ENCODE assay signal across 1 cellular context in genomic region chr12:116918464-116918863, GRCh38.
A peak's percentile ranks its signal among the peaks of the same experiment; 100 is the strongest.
TF ChIP-seq lines count a peak whose summit lies in the region.

No MANE protein-coding gene starts in this region.

TF ChIP-seq in H1, 55 proteins besides CTCF, POLR2A, EP300 and RAD21:
- TF ChIP-seq RBBP5 (IDR thresholded peaks at IDR 0.05; ENCODE audit: borderline replicate concordance, low read depth, low read length) (no peak), CREB1 (IDR thresholded peaks at IDR 0.05) (no peak), HDAC6 (IDR thresholded peaks at IDR 0.05; ENCODE audit: low read depth, low read length) (no peak), KDM1A (IDR thresholded peaks at IDR 0.05; ENCODE audit: borderline replicate concordance, low read length) (no peak), BRCA1 (IDR thresholded peaks at IDR 0.05; ENCODE audit: low read depth, low read length) (no peak), SP1 (IDR thresholded peaks at IDR 0.05; ENCODE audit: low read depth, low read length) (no peak), BCL11A (IDR thresholded peaks at IDR 0.05; ENCODE audit: low read depth in 2 of 2, low read length in 2 of 2) (no peak), KDM5A (IDR thresholded peaks at IDR 0.05; ENCODE audit: low read length) (no peak), RXRA (IDR thresholded peaks at IDR 0.05; ENCODE audit: insufficient read depth, low read depth, low read length) (no peak), SAP30 (IDR thresholded peaks at IDR 0.05; ENCODE audit: insufficient read depth, insufficient replicate concordance, low read length) (no peak), SP2 (IDR thresholded peaks at IDR 0.05; ENCODE audit: low read length) (no peak), RFX5 (IDR thresholded peaks at IDR 0.05; ENCODE audit: borderline replicate concordance, low read depth, low read length) (peak; percentile 28; the same call in 1 of the 2 replicates), FOSL1 (IDR thresholded peaks at IDR 0.05; ENCODE audit: insufficient read depth, low read depth, low read length) (no peak)
- TF ChIP-seq, protein P1, sequence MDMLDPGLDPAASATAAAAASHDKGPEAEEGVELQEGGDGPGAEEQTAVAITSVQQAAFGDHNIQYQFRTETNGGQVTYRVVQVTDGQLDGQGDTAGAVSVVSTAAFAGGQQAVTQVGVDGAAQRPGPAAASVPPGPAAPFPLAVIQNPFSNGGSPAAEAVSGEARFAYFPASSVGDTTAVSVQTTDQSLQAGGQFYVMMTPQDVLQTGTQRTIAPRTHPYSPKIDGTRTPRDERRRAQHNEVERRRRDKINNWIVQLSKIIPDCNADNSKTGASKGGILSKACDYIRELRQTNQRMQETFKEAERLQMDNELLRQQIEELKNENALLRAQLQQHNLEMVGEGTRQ (IDR thresholded peaks at IDR 0.05; ENCODE audit: low read length): peak; percentile 41
